15 cellular contexts compared by ENCODE assay signal in the genomic region with DNA sequence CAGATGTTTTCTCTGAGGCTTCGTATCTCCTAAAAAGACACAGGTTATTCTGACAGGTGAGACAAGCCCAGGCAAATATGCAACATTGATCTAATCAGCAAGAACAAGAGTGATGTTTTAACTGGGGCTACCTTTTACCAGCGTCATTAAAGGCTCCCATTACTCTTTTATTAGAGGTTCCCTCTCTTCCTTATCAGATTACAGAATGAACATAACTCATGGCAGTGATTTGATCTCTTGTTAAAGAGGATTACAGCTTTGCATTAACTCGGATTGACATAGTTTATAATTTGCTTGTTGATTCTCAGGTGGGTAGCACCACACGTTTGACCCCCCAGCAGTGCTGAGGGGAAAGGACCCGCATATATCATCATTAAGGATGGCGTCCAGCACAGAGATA.
"Had no signal": no experiment of that assay in that cellular context is flagged by ENCODE, and none has a peak within 500 bp of the region (broad histone marks: within the 10 kb centered on the region; RNA-seq: fewer than 3 reads in every experiment).

No MANE protein-coding gene starts in this region.

- H3K4me3 Mint-ChIP-seq: activated B cell treated with CpG ODN at 0.5 μM for 24 hours; activated CD4-positive, alpha-beta T cell treated with anti-CD3 and anti-CD28 coated beads, Interleukin-2, amount 10 ng/mL, durations not matched to agents 7 days and 5 days; neural progenitor cell had no signal

- H3K9me3 Mint-ChIP-seq: activated B cell treated with CpG ODN at 0.5 μM for 24 hours; activated CD4-positive, alpha-beta T cell treated with anti-CD3 and anti-CD28 coated beads, Interleukin-2, amount 10 ng/mL, durations not matched to agents 7 days and 5 days; neural progenitor cell had no signal

- H3K4me3 ChIP-seq: adrenal gland, coronary artery, gastroesophageal sphincter, left ventricle myocardium inferior, neural progenitor cell, pancreas, uterus had no signal

- H3K27ac ChIP-seq: adrenal gland, coronary artery, gastroesophageal sphincter, left ventricle myocardium inferior, neural progenitor cell, pancreas, uterus had no signal

- ATAC-seq: gastroesophageal sphincter, pancreas had no signal

- H3K36me3 ChIP-seq: adrenal gland, left ventricle myocardium inferior, neural progenitor cell, pancreas, uterus had no signal

- H2AFZ ChIP-seq: neural progenitor cell had no signal

- H3K27me3 ChIP-seq: adrenal gland, gastroesophageal sphincter, neural progenitor cell, pancreas, uterus had no signal

- H3K4me1 Mint-ChIP-seq: activated B cell treated with CpG ODN at 0.5 μM for 24 hours had no signal

- H3K27ac Mint-ChIP-seq: activated B cell treated with CpG ODN at 0.5 μM for 24 hours; activated CD4-positive, alpha-beta T cell treated with anti-CD3 and anti-CD28 coated beads, Interleukin-2, amount 10 ng/mL, durations not matched to agents 7 days and 5 days; neural progenitor cell had no signal

- H3K4me1 ChIP-seq: adrenal gland, gastroesophageal sphincter, left ventricle myocardium inferior, neural progenitor cell, pancreas, uterus had no signal

- H3K27me3 Mint-ChIP-seq: activated B cell treated with CpG ODN at 0.5 μM for 24 hours; activated CD4-positive, alpha-beta T cell treated with anti-CD3 and anti-CD28 coated beads, Interleukin-2, amount 10 ng/mL, durations not matched to agents 7 days and 5 days had no signal

- DNase-seq: activated B cell treated with CpG ODN at 0.5 μM for 24 hours; activated CD4-positive, alpha-beta T cell treated with anti-CD3 and anti-CD28 coated beads, Interleukin-2, amount 10 ng/mL, durations not matched to agents 7 days and 5 days; activated CD8-positive, alpha-beta memory T cell treated with anti-CD3 and anti-CD28 coated beads for 24 hours; activated naive CD4-positive, alpha-beta T cell treated with anti-CD3 and anti-CD28 coated beads, Interleukin-2, amount 50 U/mL, for 16 hours; adrenal gland; caudate nucleus; effector CD4-positive, alpha-beta T cell; left ventricle myocardium inferior; mesenchymal stem cell; pancreas; stimulated activated CD4-positive, alpha-beta T cell treated with anti-CD3 and anti-CD28 coated beads, Interleukin-4, amount 100 ng/mL, for 4 hours; uterus had no signal

- H3K4me2 ChIP-seq: neural progenitor cell had no signal
